22 cellular contexts compared by ENCODE assay signal in genomic region chr13:112696001-112696868, GRCh38. TPM values are rescaled to one million over a fixed set of nuclear protein-coding genes. Genes with fewer than 3 reads are reported as not detected.
A peak's percentile ranks its signal among the peaks of the same experiment; 100 is the strongest.
DNase-seq lines count a peak whose midpoint lies in the region; ATAC-seq, FAIRE-seq and TF ChIP-seq lines count a peak whose summit lies in the region.
"Had no signal": no experiment of that assay in that cellular context is flagged by ENCODE, and none has a peak within 500 bp of the region (broad histone marks: within the 10 kb centered on the region; RNA-seq: fewer than 3 reads in every experiment).

No MANE protein-coding gene starts in this region.

- no peak overlapping the region for H3K4me3 ChIP-seq in kidney (ENCODE audit: low read length in 2 of 2)
- H3K4me3 ChIP-seq in osteoblast (ENCODE audit: insufficient read depth, low read length), result no peak overlapping the region
- no peak overlapping the region for H3K4me3 ChIP-seq in upper lobe of right lung
- no peak overlapping the region for H3K4me3 ChIP-seq in hepatocyte
- H3K4me3 ChIP-seq: BLaER1 had no signal

- H3K27me3 Mint-ChIP-seq in natural killer cell treated with Interleukin-12 subunit alpha and Interleukin-12 subunit beta and Interleukin-15 and Interleukin-18, amount 100 ng/mL, for 72 hours, result no peaks in the 10 kb centered on the region
- H3K27me3 Mint-ChIP-seq in natural killer cell (ENCODE audit: low read depth in 2 of 2), result no peaks in the 10 kb centered on the region

- ATAC-seq in natural killer cell treated with Interleukin-12 subunit alpha and Interleukin-12 subunit beta and Interleukin-15 and Interleukin-18, amount 100 ng/mL, for 72 hours, result no peak
- ATAC-seq in natural killer cell (no peak), upper lobe of right lung (no peak), HG03025 (IDR thresholded peaks at IDR 0.05; ENCODE audit: low FRiP score, unreplicated experiment) (no peak)
- ATAC-seq: PC-3 had no signal

- H3K27ac Mint-ChIP-seq in natural killer cell treated with Interleukin-12 subunit alpha and Interleukin-12 subunit beta and Interleukin-15 and Interleukin-18, amount 100 ng/mL, for 72 hours, result no peak overlapping the region
- H3K27ac Mint-ChIP-seq in natural killer cell, result no peak overlapping the region

- intact Hi-C loops in natural killer cell (cut with micrococcal nuclease) (no loop called here), kidney (cut with DNase I) (no loop called here), upper lobe of right lung (cut with DNase I) (no loop called here)

- H3K4me1 Mint-ChIP-seq in natural killer cell treated with Interleukin-12 subunit alpha and Interleukin-12 subunit beta and Interleukin-15 and Interleukin-18, amount 100 ng/mL, for 72 hours (ENCODE audit: low read depth in 2 of 2), result peaks cover 23 to 36% of the 10 kb centered on the region in 2 donors
- H3K4me1 Mint-ChIP-seq in natural killer cell, result peaks cover 25 to 42% of the 10 kb centered on the region in 2 donors

- H3K27ac ChIP-seq in kidney (ENCODE audit: low read depth in 2 of 2, low read length in 2 of 2) (no peak overlapping the region), osteoblast (ENCODE audit: low read depth, low read length) (no peak overlapping the region), upper lobe of right lung (peak overlapping the region; percentile 17), hepatocyte (no peak overlapping the region)
- H3K27ac ChIP-seq: BLaER1, KMS-11 had no signal

- H3K9me3 ChIP-seq in kidney (ENCODE audit: control insufficient read depth in 1 of 2, low read length in 2 of 2) (no peaks in the 10 kb centered on the region), osteoblast (ENCODE audit: low read depth, low read length) (no peaks in the 10 kb centered on the region), upper lobe of right lung (no peaks in the 10 kb centered on the region), hepatocyte (ENCODE audit: low read depth) (no peaks in the 10 kb centered on the region)
- H3K9me3 ChIP-seq: BLaER1 had no signal

- H2AFZ ChIP-seq in osteoblast (ENCODE audit: low read length) (no peak overlapping the region), hepatocyte (no peak overlapping the region)

- WGBS in hepatocyte (ENCODE audit: low lambda C conversion rate, missing lambda C conversion rate), result 97% methylated on average over 53 of the region's 53 CpGs

- TF ChIP-seq CTCF in natural killer cell (IDR thresholded peaks at IDR 0.05) (no peak), kidney (IDR thresholded peaks at IDR 0.05; ENCODE audit: borderline replicate concordance, extremely low read depth, insufficient read depth) (no peak), osteoblast (IDR thresholded peaks at IDR 0.05; ENCODE audit: extremely low read depth, low read depth, low read length) (no peak), upper lobe of right lung (IDR thresholded peaks at IDR 0.05) (no peak), hepatocyte (IDR thresholded peaks at IDR 0.05; ENCODE audit: poor library complexity) (no peak)

- H4K20me1 ChIP-seq in osteoblast (ENCODE audit: insufficient read depth, low read length) (peaks cover 11% of the 10 kb centered on the region), hepatocyte (ENCODE audit: insufficient read depth, poor library complexity, severe bottlenecking) (peaks cover 24% of the 10 kb centered on the region)

- H3K4me3 Mint-ChIP-seq in natural killer cell treated with Interleukin-12 subunit alpha and Interleukin-12 subunit beta and Interleukin-15 and Interleukin-18, amount 100 ng/mL, for 72 hours, result no peak overlapping the region
- no peak overlapping the region for H3K4me3 Mint-ChIP-seq in natural killer cell

- H3K4me1 ChIP-seq in kidney (ENCODE audit: control insufficient read depth in 1 of 2, insufficient read depth in 1 of 2, low read depth in 1 of 2, low read length in 2 of 2) (peaks cover 11 to 23% of the 10 kb centered on the region in 2 donors), osteoblast (ENCODE audit: insufficient read depth, low read length) (peaks cover 8% of the 10 kb centered on the region), upper lobe of right lung (peaks cover 38% of the 10 kb centered on the region), hepatocyte (ENCODE audit: insufficient read depth) (peaks cover 34% of the 10 kb centered on the region)

- H3K9ac ChIP-seq in kidney (ENCODE audit: low read length in 2 of 2), result no peak overlapping the region
- H3K9ac ChIP-seq: BLaER1, KMS-11 had no signal

- no peaks in the 10 kb centered on the region for H3K36me3 Mint-ChIP-seq in natural killer cell treated with Interleukin-12 subunit alpha and Interleukin-12 subunit beta and Interleukin-15 and Interleukin-18, amount 100 ng/mL, for 72 hours
- H3K36me3 Mint-ChIP-seq in natural killer cell, result no peaks in the 10 kb centered on the region

- no peaks in the 10 kb centered on the region for H3K9me2 ChIP-seq in hepatocyte (replicated peaks; ENCODE audit: insufficient read depth)

- peak; percentile 54 for DNase-seq in natural killer cell treated with Interleukin-12 subunit alpha and Interleukin-12 subunit beta and Interleukin-15 and Interleukin-18, amount 100 ng/mL, for 72 hours (ENCODE audit: low spot score)
- no peak for DNase-seq in natural killer cell
- peak; percentile 65 for DNase-seq in kidney
- DNase-seq in osteoblast (ENCODE audit: insufficient read length, low spot score, missing footprints), result peak; percentile 45
- DNase-seq in upper lobe of right lung, result no peak
- no peak for DNase-seq in hepatocyte (ENCODE audit: low spot score)
- no peak for DNase-seq in urothelium cell line (ENCODE audit: low spot score)
- DNase-seq: DMS 273 treated with DMSO at 0.1 percent for 48 hours, GDM1, NCI-H1092, NCI-H146, NCI-H2081, NCI-H510A, NCI-H774, PC-3 had no signal

- H3K27me3 ChIP-seq in osteoblast (ENCODE audit: insufficient read depth, low read length), result no peaks in the 10 kb centered on the region
- H3K27me3 ChIP-seq in upper lobe of right lung, result no peaks in the 10 kb centered on the region
- no peaks in the 10 kb centered on the region for H3K27me3 ChIP-seq in hepatocyte
- H3K27me3 ChIP-seq: BLaER1 had no signal

- H3K9me3 Mint-ChIP-seq in natural killer cell treated with Interleukin-12 subunit alpha and Interleukin-12 subunit beta and Interleukin-15 and Interleukin-18, amount 100 ng/mL, for 72 hours, result no peaks in the 10 kb centered on the region
- no peaks in the 10 kb centered on the region for H3K9me3 Mint-ChIP-seq in natural killer cell

- H3K4me2 ChIP-seq in osteoblast (ENCODE audit: insufficient read depth, low read length) (no peak overlapping the region), hepatocyte (no peak overlapping the region)
- H3K4me2 ChIP-seq: BLaER1, KMS-11 had no signal

- H3K79me2 ChIP-seq in osteoblast (ENCODE audit: insufficient read depth, low read length) (peaks cover 17% of the 10 kb centered on the region), hepatocyte (peaks cover 96% of the 10 kb centered on the region)

- no peak for FAIRE-seq in kidney (lab: Jason Lieb, UNC)
- no peak for FAIRE-seq in urothelium cell line (lab: Jason Lieb, UNC)
- FAIRE-seq: A204.1, GM12891, GM18507, H1 had no signal

- no peaks in the 10 kb centered on the region for H3K36me3 ChIP-seq in kidney (ENCODE audit: control insufficient read depth in 1 of 2, insufficient read depth in 2 of 2, low read length in 2 of 2)
- no peaks in the 10 kb centered on the region for H3K36me3 ChIP-seq in osteoblast (ENCODE audit: insufficient read depth, low read length)
- H3K36me3 ChIP-seq in upper lobe of right lung, result peaks cover 10% of the 10 kb centered on the region
- H3K36me3 ChIP-seq in hepatocyte (replicated peaks; ENCODE audit: insufficient read depth, low read depth), result no peaks in the 10 kb centered on the region

RNA-seq across cellular contexts. Expression of gene ATP11A, which starts 6.4 kb away (rescaled TPM):
- total RNA-seq in natural killer cell treated with Interleukin-12 subunit alpha and Interleukin-12 subunit beta and Interleukin-15 and Interleukin-18, amount 100 ng/mL, for 72 hours, result 10 to 100 TPM; 89.0 to 91.2 TPM
- total RNA-seq in natural killer cell, result 10 to 100 TPM; 47.1 to 68.6 (median 50.7) TPM
- 212 TPM for total RNA-seq in kidney
- 4.9 TPM for polyA plus RNA-seq in kidney (ENCODE audit: insufficient read depth, low read depth, low replicate concordance)
- 7.6 and 7.7 TPM in 2 replicates for total RNA-seq in osteoblast
- 377 TPM for total RNA-seq in upper lobe of right lung
- 21.9 and 30.8 TPM in 2 replicates for total RNA-seq in hepatocyte
- polyA plus RNA-seq in hepatocyte, result 28.7 and 38.2 TPM in 2 replicates

Comparison
In these comparisons a context has a peak if more than half of its experiments do, and no peak if none do; other contexts are left out.
1. DNase-seq: peak in natural killer cell treated with Interleukin-12 subunit alpha and Interleukin-12 subunit beta and Interleukin-15 and Interleukin-18, amount 100 ng/mL, for 72 hours (single experiment), kidney (single experiment) and osteoblast (single experiment); none in natural killer cell (single experiment), upper lobe of right lung (single experiment), hepatocyte (single experiment) and urothelium cell line (single experiment).